ENCODE assay signal across 3 cellular contexts in genomic region chr10:115982076-115982475, GRCh38.
"Had no signal": no experiment of that assay in that cellular context is flagged by ENCODE, and none has a peak within 500 bp of the region (broad histone marks: within the 10 kb centered on the region; RNA-seq: fewer than 3 reads in every experiment).

No MANE protein-coding gene starts in this region.

- ATAC-seq: GM12878 had no signal

- DNase-seq: GDM1, GF-D8 had no signal

- H3K4me3 ChIP-seq: GM12878 had no signal
